In genomic region chr13:51802601-51803000, GRCh38 we compare ENCODE assay signal across 9 cellular contexts. TPM values are rescaled to one million over a fixed set of nuclear protein-coding genes. Genes with fewer than 3 reads are reported as not detected.
A peak's percentile ranks its signal among the peaks of the same experiment; 100 is the strongest.
DNase-seq lines count a peak whose midpoint lies in the region; ATAC-seq and TF ChIP-seq lines count a peak whose summit lies in the region.
"Had no signal": no experiment of that assay in that cellular context is flagged by ENCODE, and none has a peak within 500 bp of the region (broad histone marks: within the 10 kb centered on the region; RNA-seq: fewer than 3 reads in every experiment).

No MANE protein-coding gene starts in this region.

- peaks cover 53% of the 10 kb centered on the region for H3K4me1 ChIP-seq in OCI-LY1 (ENCODE audit: insufficient read depth, low read length, severe bottlenecking)
- peaks cover 42% of the 10 kb centered on the region for H3K4me1 ChIP-seq in effector memory CD4-positive, alpha-beta T cell (ENCODE audit: control insufficient read depth, insufficient read depth, low read length, poor library complexity, severe bottlenecking)
- H3K4me1 ChIP-seq in neural progenitor cell = peaks cover 58% of the 10 kb centered on the region

- H3K9me3 ChIP-seq in OCI-LY1 (ENCODE audit: low read length) (no peaks in the 10 kb centered on the region), neural progenitor cell (ENCODE audit: low read depth) (no peaks in the 10 kb centered on the region)
- H3K9me3 ChIP-seq in effector memory CD4-positive, alpha-beta T cell (ENCODE audit: control insufficient read depth, low read length) = no peaks in the 10 kb centered on the region

- H3K27ac ChIP-seq in C4-2B (peak overlapping the region; percentile 88), OCI-LY1 (ENCODE audit: low read depth, low read length, poor library complexity, severe bottlenecking) (no peak overlapping the region), neural progenitor cell (no peak overlapping the region)
- H3K27ac ChIP-seq in effector memory CD4-positive, alpha-beta T cell (ENCODE audit: insufficient read depth, low read length, poor library complexity, severe bottlenecking) = peak overlapping the region; percentile 99

- no peak for DNase-seq in effector memory CD4-positive, alpha-beta T cell
- no peak for DNase-seq in neural progenitor cell (ENCODE audit: low spot score)

- H3F3A ChIP-seq in OCI-LY1 (ENCODE audit: insufficient read depth, low read length) (no peaks in the 10 kb centered on the region), neural progenitor cell (ENCODE audit: low read depth) (peaks cover 28% of the 10 kb centered on the region)

- H4K20me1 ChIP-seq in OCI-LY1 (ENCODE audit: insufficient read depth, low read length) (no peaks in the 10 kb centered on the region), neural progenitor cell (ENCODE audit: low read depth) (peaks cover 7% of the 10 kb centered on the region)

- no peaks in the 10 kb centered on the region for H3K27me3 ChIP-seq in OCI-LY1 (ENCODE audit: insufficient read depth, low read length)
- H3K27me3 ChIP-seq in effector memory CD4-positive, alpha-beta T cell (replicated peaks; ENCODE audit: control insufficient read depth, insufficient read depth, low read length, poor library complexity, severe bottlenecking) = no peaks in the 10 kb centered on the region
- no peaks in the 10 kb centered on the region for H3K27me3 ChIP-seq in neural progenitor cell

- H3K9ac ChIP-seq in OCI-LY1 (ENCODE audit: low read length) = peak overlapping the region; percentile 73; the same call in 1 of the 2 replicates
- no peak overlapping the region for H3K9ac ChIP-seq in neural progenitor cell

- H3K36me3 ChIP-seq in OCI-LY1 (ENCODE audit: insufficient read depth, low read length) (no peaks in the 10 kb centered on the region), neural progenitor cell (no peaks in the 10 kb centered on the region)
- no peaks in the 10 kb centered on the region for H3K36me3 ChIP-seq in effector memory CD4-positive, alpha-beta T cell (ENCODE audit: control insufficient read depth, insufficient read depth, low read length)

- no peaks in the 10 kb centered on the region for H3K9me3 Mint-ChIP-seq in neural progenitor cell

- peak overlapping the region; percentile 88 for H3K4me3 Mint-ChIP-seq in neural progenitor cell

- peaks cover 6% of the 10 kb centered on the region for H3K27me3 Mint-ChIP-seq in neural progenitor cell (ENCODE audit: insufficient read depth, low read depth)

- ATAC-seq in HG03108 (IDR thresholded peaks at IDR 0.05; ENCODE audit: unreplicated experiment) (no peak), HG03045 (IDR thresholded peaks at IDR 0.05; ENCODE audit: unreplicated experiment) (no peak), GM19452 (IDR thresholded peaks at IDR 0.05; ENCODE audit: unreplicated experiment) (no peak), HG02763 (IDR thresholded peaks at IDR 0.05; ENCODE audit: unreplicated experiment) (no peak)

- TF ChIP-seq CTCF in C4-2B (conservative IDR thresholded peaks at IDR 0.05) (no peak), OCI-LY1 (IDR thresholded peaks at IDR 0.05; ENCODE audit: low read length) (no peak), neural progenitor cell (IDR thresholded peaks at IDR 0.05) (no peak)

- peak overlapping the region; percentile 68 for H3K4me3 ChIP-seq in OCI-LY1 (ENCODE audit: low read depth, low read length, poor library complexity, severe bottlenecking)
- peak overlapping the region; percentile 61 for H3K4me3 ChIP-seq in effector memory CD4-positive, alpha-beta T cell (ENCODE audit: insufficient read depth, low read depth, low read length, poor library complexity, severe bottlenecking)
- H3K4me3 ChIP-seq in neural progenitor cell = peak overlapping the region; percentile 67

- H3K79me2 ChIP-seq in OCI-LY1 (ENCODE audit: insufficient read depth, low read length) (no peaks in the 10 kb centered on the region), neural progenitor cell (ENCODE audit: low read depth) (no peaks in the 10 kb centered on the region)

- peaks cover 79% of the 10 kb centered on the region for H3K4me1 Mint-ChIP-seq in neural progenitor cell

- peak overlapping the region; percentile 25 for H3K27ac Mint-ChIP-seq in neural progenitor cell

- H3K9me2 ChIP-seq in OCI-LY1 (ENCODE audit: low read depth, low read length) = no peaks in the 10 kb centered on the region

- peaks cover 3% of the 10 kb centered on the region for H3K36me3 Mint-ChIP-seq in neural progenitor cell

- H2AFZ ChIP-seq in OCI-LY1 (ENCODE audit: low read length) (no peak overlapping the region), neural progenitor cell (replicated peaks) (no peak overlapping the region)

- H3K4me2 ChIP-seq in OCI-LY1 (ENCODE audit: low read length) (peak overlapping the region; percentile 84), neural progenitor cell (peak overlapping the region; percentile 84)

RNA-seq across cellular contexts. Expression of gene DHRS12, which starts 1.4 kb away (rescaled TPM):
- 5.2 and 7.6 TPM in 2 replicates for total RNA-seq in neural progenitor cell (ENCODE audit: low replicate concordance)

RNA-seq across cellular contexts. Expression of gene TMEM272, which starts 42.4 kb away (rescaled TPM):
- total RNA-seq in neural progenitor cell (ENCODE audit: low replicate concordance) = 0.15 TPM in 1 of 2 replicates, not detected in the other

RNA-seq across cellular contexts. Expression of gene CCDC70, which starts 59.2 kb away (rescaled TPM):
- total RNA-seq in neural progenitor cell (ENCODE audit: low replicate concordance) = not detected in 2 replicates
- total RNA-seq: T-helper 1 cell treated with Interleukin-12 subunit alpha and Interleukin-12 subunit beta and Interleukin-4 antibody, amounts not matched to agents 30 ng/mL and 1 ng/mL, for 36 hours had no signal

Comparison
In these comparisons a context has a peak if more than half of its experiments do, and no peak if none do; other contexts are left out.
1. H3K27ac ChIP-seq: peak in C4-2B (single experiment) and effector memory CD4-positive, alpha-beta T cell (single experiment); none in OCI-LY1 (single experiment) and neural progenitor cell (single experiment).
2. Peak in every context shown above with its lines, with median percentiles within 50 percentile points of each other: H3K4me3 ChIP-seq.